23 cellular contexts compared by ENCODE assay signal in genomic region chr1:24340770-24341169, GRCh38. TPM values are rescaled to one million over a fixed set of nuclear protein-coding genes. Genes with fewer than 3 reads are reported as not detected.
"Had no signal": no experiment of that assay in that cellular context is flagged by ENCODE, and none has a peak within 500 bp of the region (broad histone marks: within the 10 kb centered on the region; RNA-seq: fewer than 3 reads in every experiment).

No MANE protein-coding gene starts in this region.

- H3K27ac Mint-ChIP-seq: activated CD4-positive, alpha-beta T cell treated with anti-CD3 and anti-CD28 coated beads, Interleukin-2, amount 10 ng/mL, durations not matched to agents 7 days and 5 days; activated CD8-positive, alpha-beta T cell treated with anti-CD3 and anti-CD28 coated beads, Interleukin-2, amount 10 ng/mL, durations not matched to agents 7 days and 5 days; activated naive CD8-positive, alpha-beta T cell treated with anti-CD3 and anti-CD28 coated beads, Interleukin-2, amount 10 ng/mL, durations not matched to agents 7 days and 5 days; activated T-cell treated with anti-CD3 and anti-CD28 coated beads, Interleukin-2, amount 50 U/mL, for 24 hours; activated T-helper 2 cell treated with anti-CD3 and anti-CD28 coated beads, Interferon-gamma antibody, Interleukin-2, Interleukin-4, amounts not matched to agents 10 μg/mL and 5 μg/mL and 100 μg/mL, durations not matched to agents 14 hours and 24 hours and 36 hours; endodermal cell; memory B cell; naive thymus-derived CD8-positive, alpha-beta T cell; stimulated activated memory B cell treated with anti-CD40 and anti-IgM and Interleukin-4, amounts not matched to agents 10 μg/mL and 1 μg/mL and 100 μg/mL, for 72 hours had no signal

- H3K4me1 ChIP-seq: colonic mucosa, foreskin keratinocyte, sigmoid colon had no signal

- H3K4me1 Mint-ChIP-seq: activated CD4-positive, alpha-beta T cell treated with anti-CD3 and anti-CD28 coated beads, Interleukin-2, amount 10 ng/mL, durations not matched to agents 7 days and 5 days; memory B cell; stimulated activated memory B cell treated with anti-CD40 and anti-IgM and Interleukin-4, amounts not matched to agents 10 μg/mL and 1 μg/mL and 100 μg/mL, for 72 hours had no signal

- H3K36me3 ChIP-seq: brain microvascular endothelial cell, colonic mucosa, sigmoid colon had no signal

- H3K27ac ChIP-seq: brain microvascular endothelial cell, colonic mucosa, epithelial cell of prostate, foreskin keratinocyte, sigmoid colon had no signal

- H3K4me3 Mint-ChIP-seq: activated CD4-positive, alpha-beta T cell treated with anti-CD3 and anti-CD28 coated beads, Interleukin-2, amount 10 ng/mL, durations not matched to agents 7 days and 5 days; activated CD8-positive, alpha-beta T cell treated with anti-CD3 and anti-CD28 coated beads, Interleukin-2, amount 10 ng/mL, durations not matched to agents 7 days and 5 days; activated naive CD8-positive, alpha-beta T cell treated with anti-CD3 and anti-CD28 coated beads, Interleukin-2, amount 10 ng/mL, durations not matched to agents 7 days and 5 days; activated T-cell treated with anti-CD3 and anti-CD28 coated beads, Interleukin-2, amount 50 U/mL, for 24 hours; endodermal cell; memory B cell; naive thymus-derived CD8-positive, alpha-beta T cell; stimulated activated memory B cell treated with anti-CD40 and anti-IgM and Interleukin-4, amounts not matched to agents 10 μg/mL and 1 μg/mL and 100 μg/mL, for 72 hours had no signal

- H3K9me3 ChIP-seq: colonic mucosa, sigmoid colon had no signal

- H3K27me3 ChIP-seq: colonic mucosa, foreskin keratinocyte, sigmoid colon had no signal

- DNase-seq: activated CD4-positive, alpha-beta T cell treated with anti-CD3 and anti-CD28 coated beads, Interleukin-2, amount 10 ng/mL, durations not matched to agents 7 days and 5 days; activated CD8-positive, alpha-beta T cell treated with anti-CD3 and anti-CD28 coated beads, Interleukin-2, amount 10 ng/mL, durations not matched to agents 7 days and 5 days; activated naive CD4-positive, alpha-beta T cell treated with Interleukin-2 at 50 U/mL for 16 hours; activated naive CD8-positive, alpha-beta T cell treated with anti-CD3 and anti-CD28 coated beads, Interleukin-2, amount 10 ng/mL, durations not matched to agents 7 days and 5 days; activated T-cell treated with anti-CD3 and anti-CD28 coated beads, Interleukin-2, amount 50 U/mL, for 24 hours; amygdala; brain microvascular endothelial cell; central memory CD4-positive, alpha-beta T cell; colonic mucosa; foreskin keratinocyte; kidney glomerular epithelial cell; left ventricle myocardium superior; naive thymus-derived CD8-positive, alpha-beta T cell; nucleus accumbens; sigmoid colon; stimulated activated CD4-positive, alpha-beta T cell treated with anti-CD3 and anti-CD28 coated beads, Interleukin-4, amount 100 ng/mL, for 24 hours; T1000 had no signal

- H3K36me3 Mint-ChIP-seq: activated naive CD8-positive, alpha-beta T cell treated with anti-CD3 and anti-CD28 coated beads, Interleukin-2, amount 10 ng/mL, durations not matched to agents 7 days and 5 days; memory B cell; naive thymus-derived CD8-positive, alpha-beta T cell; stimulated activated memory B cell treated with anti-CD40 and anti-IgM and Interleukin-4, amounts not matched to agents 10 μg/mL and 1 μg/mL and 100 μg/mL, for 72 hours had no signal

- H3K9me3 Mint-ChIP-seq: activated CD4-positive, alpha-beta T cell treated with anti-CD3 and anti-CD28 coated beads, Interleukin-2, amount 10 ng/mL, durations not matched to agents 7 days and 5 days; activated naive CD8-positive, alpha-beta T cell treated with anti-CD3 and anti-CD28 coated beads, Interleukin-2, amount 10 ng/mL, durations not matched to agents 7 days and 5 days; activated T-cell treated with anti-CD3 and anti-CD28 coated beads, Interleukin-2, amount 50 U/mL, for 24 hours; activated T-helper 2 cell treated with anti-CD3 and anti-CD28 coated beads, Interferon-gamma antibody, Interleukin-2, Interleukin-4, amounts not matched to agents 10 μg/mL and 5 μg/mL and 100 μg/mL, durations not matched to agents 14 hours and 24 hours and 36 hours; endodermal cell; memory B cell; naive thymus-derived CD8-positive, alpha-beta T cell; stimulated activated memory B cell treated with anti-CD40 and anti-IgM and Interleukin-4, amounts not matched to agents 10 μg/mL and 1 μg/mL and 100 μg/mL, for 72 hours had no signal

- H3K4me3 ChIP-seq: colonic mucosa, sigmoid colon had no signal

- H3K27me3 Mint-ChIP-seq: activated CD4-positive, alpha-beta T cell treated with anti-CD3 and anti-CD28 coated beads, Interleukin-2, amount 10 ng/mL, durations not matched to agents 7 days and 5 days; activated T-cell treated with anti-CD3 and anti-CD28 coated beads, Interleukin-2, amount 50 U/mL, for 24 hours had no signal

RNA-seq across cellular contexts. Expression of gene GRHL3, which starts 21.6 kb away (rescaled TPM):
- total RNA-seq: activated CD4-positive, alpha-beta T cell treated with anti-CD3 and anti-CD28 coated beads, Interleukin-2, amount 10 ng/mL, durations not matched to agents 7 days and 5 days; activated CD8-positive, alpha-beta T cell treated with anti-CD3 and anti-CD28 coated beads, Interleukin-2, amount 10 ng/mL, durations not matched to agents 7 days and 5 days; activated naive CD8-positive, alpha-beta T cell treated with anti-CD3 and anti-CD28 coated beads, Interleukin-2, amount 10 ng/mL, durations not matched to agents 7 days and 5 days; activated T-helper 2 cell treated with anti-CD3 and anti-CD28 coated beads, Interferon-gamma antibody, Interleukin-2, Interleukin-4, amounts not matched to agents 10 μg/mL and 5 μg/mL and 100 μg/mL, durations not matched to agents 14 hours and 24 hours and 36 hours; fibroblast of lung; left ventricle myocardium superior; naive thymus-derived CD8-positive, alpha-beta T cell; sigmoid colon had no signal
